In the genomic region with DNA sequence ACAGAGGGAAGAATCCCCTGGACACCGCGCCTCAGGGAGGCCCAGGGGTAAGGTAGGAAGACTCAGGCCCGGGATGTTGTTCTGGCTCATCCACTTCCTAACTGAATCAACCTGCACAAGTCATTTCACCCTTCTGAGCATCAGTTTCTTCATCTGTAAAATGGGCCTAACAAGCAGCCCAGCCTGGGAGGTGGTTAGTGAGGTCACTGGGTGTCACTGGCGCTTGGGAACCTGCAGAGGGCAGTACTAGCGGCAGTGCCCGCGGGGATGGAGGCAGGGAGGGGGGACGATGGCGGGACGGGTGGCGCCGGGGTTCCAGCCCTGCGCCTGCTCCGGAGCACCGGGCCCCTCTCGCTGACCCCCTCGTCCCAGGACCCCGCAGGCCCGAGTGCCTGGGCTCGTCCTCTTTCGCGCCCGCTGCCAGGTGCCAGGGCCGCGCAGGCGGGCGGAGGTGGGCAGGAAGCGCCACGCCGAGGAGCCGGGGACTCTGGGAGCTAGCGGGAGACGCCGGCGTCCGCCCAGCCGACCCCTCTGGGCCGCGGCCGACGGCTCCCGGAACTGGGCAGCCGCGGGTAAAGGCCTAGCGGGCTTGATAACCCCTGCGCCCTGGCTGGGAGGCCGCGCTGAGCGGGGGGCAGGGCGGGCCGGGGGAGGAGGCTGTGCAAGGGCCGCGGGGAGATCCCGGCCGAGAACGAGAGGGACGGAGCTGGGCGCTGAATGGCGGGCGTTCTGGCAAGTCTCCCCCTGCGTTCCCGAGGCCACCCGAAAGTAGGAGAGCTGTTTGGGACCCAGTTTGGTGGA, we compare ENCODE assay signal across 8 cellular contexts. TPM values are rescaled to one million over a fixed set of nuclear protein-coding genes. Genes with fewer than 3 reads are reported as not detected.
DNase-seq lines count a peak whose midpoint lies in the region; ATAC-seq and TF ChIP-seq lines count a peak whose summit lies in the region.

A gene with protein sequence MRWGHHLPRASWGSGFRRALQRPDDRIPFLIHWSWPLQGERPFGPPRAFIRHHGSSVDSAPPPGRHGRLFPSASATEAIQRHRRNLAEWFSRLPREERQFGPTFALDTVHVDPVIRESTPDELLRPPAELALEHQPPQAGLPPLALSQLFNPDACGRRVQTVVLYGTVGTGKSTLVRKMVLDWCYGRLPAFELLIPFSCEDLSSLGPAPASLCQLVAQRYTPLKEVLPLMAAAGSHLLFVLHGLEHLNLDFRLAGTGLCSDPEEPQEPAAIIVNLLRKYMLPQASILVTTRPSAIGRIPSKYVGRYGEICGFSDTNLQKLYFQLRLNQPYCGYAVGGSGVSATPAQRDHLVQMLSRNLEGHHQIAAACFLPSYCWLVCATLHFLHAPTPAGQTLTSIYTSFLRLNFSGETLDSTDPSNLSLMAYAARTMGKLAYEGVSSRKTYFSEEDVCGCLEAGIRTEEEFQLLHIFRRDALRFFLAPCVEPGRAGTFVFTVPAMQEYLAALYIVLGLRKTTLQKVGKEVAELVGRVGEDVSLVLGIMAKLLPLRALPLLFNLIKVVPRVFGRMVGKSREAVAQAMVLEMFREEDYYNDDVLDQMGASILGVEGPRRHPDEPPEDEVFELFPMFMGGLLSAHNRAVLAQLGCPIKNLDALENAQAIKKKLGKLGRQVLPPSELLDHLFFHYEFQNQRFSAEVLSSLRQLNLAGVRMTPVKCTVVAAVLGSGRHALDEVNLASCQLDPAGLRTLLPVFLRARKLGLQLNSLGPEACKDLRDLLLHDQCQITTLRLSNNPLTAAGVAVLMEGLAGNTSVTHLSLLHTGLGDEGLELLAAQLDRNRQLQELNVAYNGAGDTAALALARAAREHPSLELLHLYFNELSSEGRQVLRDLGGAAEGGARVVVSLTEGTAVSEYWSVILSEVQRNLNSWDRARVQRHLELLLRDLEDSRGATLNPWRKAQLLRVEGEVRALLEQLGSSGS (plus strand): TSS at position 255 of the 801 bp plus-strand sequence. CDS start 2,679 bp downstream, outside the sequence.

- CTCF ChIA-PET in activated B cell treated with CpG ODN at 0.5 μM for 24 hours (lab: Charles Lee), result interaction anchor here (0.6 to 1.5 kb wide), 12 partner anchors 14 to 155 kb away, joined by 3 to 23 read pairs (median 4); a partner anchor contains a TSS

- peak; percentile 82 for ATAC-seq in HG02870 (IDR thresholded peaks at IDR 0.05; ENCODE audit: unreplicated experiment)
- ATAC-seq in activated B cell treated with CpG ODN at 0.5 μM for 24 hours (ENCODE audit: low read depth), result peak; percentile 97

- peaks cover 5% of the 10 kb centered on the region for H3K4me1 Mint-ChIP-seq in activated B cell treated with CpG ODN at 0.5 μM for 24 hours

- intact Hi-C loops in activated B cell treated with CpG ODN at 0.5 μM for 24 hours (cut with micrococcal nuclease), result loop anchor here (1.0 to 2.0 kb wide), 6 partner anchors 16 to 155 kb away; a partner anchor contains a TSS

- peak; percentile 69 for TF ChIP-seq CTCF in activated B cell treated with CpG ODN at 0.5 μM for 24 hours (IDR thresholded peaks at IDR 0.05)

- peak within 1 kb of the TSS; percentile 50 for H3K27ac Mint-ChIP-seq in activated B cell treated with CpG ODN at 0.5 μM for 24 hours

- no peaks in the 10 kb centered on the region for H3K27me3 Mint-ChIP-seq in activated B cell treated with CpG ODN at 0.5 μM for 24 hours

- peak within 1 kb of the TSS; percentile 86 for H3K4me3 Mint-ChIP-seq in activated B cell treated with CpG ODN at 0.5 μM for 24 hours

- DNase-seq in NCI-H2227 (lab: John Stamatoyannopoulos, UW; ENCODE audit: unreplicated experiment) (peak; percentile 72), NCI-H2227 treated with DMSO at 0.1 percent for 48 hours (lab: John Stamatoyannopoulos, UW) (no peak), NCI-H1930 (lab: John Stamatoyannopoulos, UW) (peak; percentile 63 to 66), activated B cell treated with CpG ODN at 0.5 μM for 24 hours (peak; percentile 74), caudate nucleus (lab: John Stamatoyannopoulos, UW) (peak in 58 of 61 donors; percentile 9 to 83 (median 60)), islet precursor cell (peak; percentile 86)
- DNase-seq in stimulated activated CD4-positive, alpha-beta T cell treated with anti-CD3 and anti-CD28 coated beads, Interleukin-12 subunit alpha, Interleukin-12 subunit beta, amount 100 ng/mL, for 4 hours, result peak; percentile 79

- H3K27ac ChIP-seq in caudate nucleus (ENCODE audit: low read depth, low read length), result peak within 1 kb of the TSS; percentile 83

- no peaks in the 10 kb centered on the region for H3K36me3 Mint-ChIP-seq in activated B cell treated with CpG ODN at 0.5 μM for 24 hours (ENCODE audit: low read depth)

- POLR2A ChIA-PET in activated B cell treated with CpG ODN at 0.5 μM for 24 hours (lab: Charles Lee), result interaction anchor here (0.5 to 1.6 kb wide), 15 partner anchors 8 to 166 kb away, joined by 3 to 12 read pairs (median 5); a partner anchor contains a TSS

- H3K9me3 Mint-ChIP-seq in activated B cell treated with CpG ODN at 0.5 μM for 24 hours, result no peaks in the 10 kb centered on the region

RNA-seq across cellular contexts. Expression of the gene that starts here (rescaled TPM):
- total RNA-seq in activated B cell treated with CpG ODN at 0.5 μM for 24 hours, result 9.8 TPM in 2 replicates
